ENCODE assay signal across 1 cellular context in the genomic region with DNA sequence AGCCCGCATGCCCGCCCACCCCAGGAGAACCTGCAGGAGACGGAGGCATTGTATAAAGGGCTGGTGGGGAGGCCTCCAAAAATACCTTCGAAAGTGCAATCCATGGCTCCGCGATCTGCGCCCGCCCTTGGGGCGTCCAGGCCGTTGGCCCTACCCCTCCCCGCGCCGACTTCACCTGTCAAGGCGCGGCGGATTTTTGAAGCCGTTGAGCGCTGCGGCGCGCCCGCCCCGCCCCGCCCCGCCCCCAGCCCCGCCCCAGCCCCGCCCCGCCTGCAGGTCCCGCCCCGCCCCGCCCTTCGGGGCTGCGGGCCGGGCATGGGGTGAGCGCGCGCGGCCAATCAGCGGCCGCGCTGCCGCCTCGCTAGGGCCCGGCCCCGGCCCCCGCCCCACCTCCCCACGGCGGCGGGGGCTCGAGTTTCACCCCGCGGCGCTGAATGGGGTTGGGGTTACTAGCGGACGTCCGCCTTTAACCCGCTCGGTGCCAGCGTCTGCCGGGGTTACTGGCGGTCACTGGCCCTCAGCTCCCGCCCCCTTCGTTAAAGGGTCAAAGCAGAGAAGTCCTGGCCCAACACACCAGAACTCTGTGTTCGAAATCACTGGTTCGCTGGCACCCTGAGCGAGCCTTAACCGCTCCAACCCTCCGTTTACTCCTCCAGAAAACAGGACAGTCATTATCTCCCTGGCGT.
TF ChIP-seq lines count a peak whose summit lies in the region.

No MANE protein-coding gene starts in this region.

TF ChIP-seq in K562, 482 proteins besides CTCF, POLR2A, EP300 and RAD21 (continued from another document):
- TF ChIP-seq ZNF609 (CRISPR knock-in tag; IDR thresholded peaks at IDR 0.05; ENCODE audit: borderline replicate concordance) (no peak), LEF1 (IDR thresholded peaks at IDR 0.05) (peak; percentile 58; the same call in 1 of the 2 replicates), HDAC2 (IDR thresholded peaks at IDR 0.05) (peak; percentile 44; the same call in 1 of the 2 replicates), TAL1 (IDR thresholded peaks at IDR 0.05) (0 out of 2 replicates have a peak, but pooled peaks have one; percentile 34), ZNF561 (CRISPR knock-in tag; conservative IDR thresholded peaks at IDR 0.05) (no peak), ESRRA (IDR thresholded peaks at IDR 0.05; ENCODE audit: borderline replicate concordance, low read depth) (peak; percentile 20; the same call in 1 of the 2 replicates), PRMT5 (CRISPR knock-in tag; IDR thresholded peaks at IDR 0.05) (no peak), YY1 (IDR thresholded peaks at IDR 0.05; ENCODE audit: borderline replicate concordance in 1 of 3, control insufficient read depth in 1 of 3, extremely low read depth in 1 of 3, insufficient read depth in 3 of 3, insufficient read length in 1 of 3, insufficient replicate concordance in 2 of 3, low read depth in 1 of 3, low read length in 2 of 3) (peak in 1 of 3 experiments; percentile 12), SMARCA4 (IDR thresholded peaks at IDR 0.05) (peak; percentile 50; the same call in 1 of the 2 replicates), TAF7 (tag; IDR thresholded peaks at IDR 0.05) (no peak), CTBP1 (IDR thresholded peaks at IDR 0.05; ENCODE audit: borderline replicate concordance) (peak; percentile 35), L3MBTL2 (IDR thresholded peaks at IDR 0.05) (peak; percentile 61; the same call in 1 of the 2 replicates), ZNF197 (CRISPR knock-in tag; IDR thresholded peaks at IDR 0.05; ENCODE audit: low read depth) (no peak)
- TF ChIP-seq, protein P1, sequence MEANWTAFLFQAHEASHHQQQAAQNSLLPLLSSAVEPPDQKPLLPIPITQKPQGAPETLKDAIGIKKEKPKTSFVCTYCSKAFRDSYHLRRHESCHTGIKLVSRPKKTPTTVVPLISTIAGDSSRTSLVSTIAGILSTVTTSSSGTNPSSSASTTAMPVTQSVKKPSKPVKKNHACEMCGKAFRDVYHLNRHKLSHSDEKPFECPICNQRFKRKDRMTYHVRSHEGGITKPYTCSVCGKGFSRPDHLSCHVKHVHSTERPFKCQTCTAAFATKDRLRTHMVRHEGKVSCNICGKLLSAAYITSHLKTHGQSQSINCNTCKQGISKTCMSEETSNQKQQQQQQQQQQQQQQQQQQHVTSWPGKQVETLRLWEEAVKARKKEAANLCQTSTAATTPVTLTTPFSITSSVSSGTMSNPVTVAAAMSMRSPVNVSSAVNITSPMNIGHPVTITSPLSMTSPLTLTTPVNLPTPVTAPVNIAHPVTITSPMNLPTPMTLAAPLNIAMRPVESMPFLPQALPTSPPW (CRISPR knock-in tag; IDR thresholded peaks at IDR 0.05) = peak; percentile 98
